In the genomic region with DNA sequence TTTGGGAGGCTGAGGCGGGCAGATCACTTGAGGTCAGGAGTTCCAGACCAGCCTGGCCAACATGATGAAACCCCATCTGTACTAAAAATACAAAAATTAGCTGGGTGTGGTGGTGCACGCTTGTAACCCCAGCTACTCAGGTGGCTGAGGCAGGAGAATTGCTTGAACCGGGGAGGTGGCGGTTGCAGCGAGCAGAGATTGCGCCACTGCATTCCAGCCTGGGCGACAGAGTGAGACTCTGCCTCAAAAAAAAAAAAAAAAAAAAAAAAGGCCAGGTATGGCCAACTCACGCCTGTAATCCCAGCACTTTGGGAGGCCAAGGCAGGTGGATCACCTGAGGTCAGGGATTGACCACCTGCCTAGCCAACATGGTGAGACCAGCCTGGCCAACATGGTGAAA, we compare ENCODE assay signal across 1 cellular context.
TF ChIP-seq lines count a peak whose summit lies in the region.

No MANE protein-coding gene starts in this region.

TF ChIP-seq in liver, 16 proteins besides CTCF, POLR2A, EP300 and RAD21:
- TF ChIP-seq RXRA (IDR thresholded peaks at IDR 0.05) (peak; percentile 52 to 80), SP1 (IDR thresholded peaks at IDR 0.05) (peak; percentile 44), HNF4A (conservative IDR thresholded peaks at IDR 0.05) (peak in 1 of 2 donors; percentile 25)
